ENCODE assay signal across 8 cellular contexts in the genomic region with DNA sequence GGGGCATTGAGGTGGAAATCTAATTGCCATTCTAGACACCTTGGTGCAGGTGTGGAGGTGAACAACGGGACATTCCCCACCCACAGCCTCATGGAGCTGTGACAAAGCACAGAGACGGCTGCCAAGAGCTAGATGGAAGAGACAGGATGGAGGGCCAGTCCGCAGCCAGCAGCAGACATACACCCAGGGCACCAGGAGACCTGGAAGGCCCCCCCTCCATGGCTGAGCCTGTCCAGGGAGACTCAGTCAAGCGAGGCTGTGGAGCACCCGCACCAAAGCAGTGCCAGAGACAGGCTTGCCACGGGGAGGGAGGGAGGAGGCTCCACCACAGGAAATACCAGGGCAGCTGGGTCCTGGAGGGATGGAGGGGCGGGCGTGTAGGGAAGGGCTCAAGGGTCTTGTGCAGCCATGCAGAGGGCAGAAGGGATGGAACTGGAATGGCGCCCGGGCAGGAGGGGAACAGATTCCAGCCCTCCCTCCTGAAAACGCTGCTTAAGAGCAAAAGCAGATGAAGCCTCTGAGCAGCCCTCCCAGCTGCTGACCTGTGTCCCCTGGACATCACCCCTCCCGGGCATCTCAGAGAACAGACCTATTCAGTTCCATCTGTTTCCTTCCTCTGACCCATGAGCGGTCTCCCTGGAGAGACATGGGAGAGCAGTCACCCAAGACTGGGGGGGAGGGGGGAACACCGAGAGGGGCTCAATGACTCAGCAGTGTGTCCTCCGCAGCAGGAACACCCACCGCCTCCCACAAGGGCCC. TPM values are rescaled to one million over a fixed set of nuclear protein-coding genes. Genes with fewer than 3 reads are reported as not detected.
A peak's percentile ranks its signal among the peaks of the same experiment; 100 is the strongest.
DNase-seq lines count a peak whose midpoint lies in the region; ATAC-seq and TF ChIP-seq lines count a peak whose summit lies in the region.

No MANE protein-coding gene starts in this region.

- CTCF ChIA-PET in CD4-positive, alpha-beta T cell (lab: Charles Lee): interaction anchor here (0.6 kb wide), 1 partner anchor 263 kb away, joined by 3 read pairs; no protein-coding TSS in a partner anchor

- H3K27ac Mint-ChIP-seq in CD4-positive, alpha-beta T cell: peak overlapping the region; percentile 64

- ATAC-seq in CD4-positive, alpha-beta T cell (ENCODE audit: poor library complexity): peak; percentile 41

- no peaks in the 10 kb centered on the region for H3K36me3 Mint-ChIP-seq in CD4-positive, alpha-beta T cell (ENCODE audit: low read depth)

- no peaks in the 10 kb centered on the region for H3K9me3 Mint-ChIP-seq in CD4-positive, alpha-beta T cell

- DNase-seq in CD4-positive, alpha-beta T cell: no peak
- DNase-seq in M059J (ENCODE audit: low read depth) (peak; percentile 67), astrocyte of the hippocampus (ENCODE audit: low read depth, low spot score) (peak; percentile 81), substantia nigra (lab: John Stamatoyannopoulos, UW) (peak in 18 of 49 donors; percentile 22 to 79 (median 32)), amniotic stem cell (lab: John Stamatoyannopoulos, UW) (no peak), GOT3 (lab: John Stamatoyannopoulos, UW) (no peak), SIG-M5 treated with dmso at 0.1 percent for 504 hours (lab: John Stamatoyannopoulos, UW; ENCODE audit: unreplicated experiment) (no peak)

- no peaks in the 10 kb centered on the region for H3K27me3 Mint-ChIP-seq in CD4-positive, alpha-beta T cell

- peak overlapping the region; percentile 11 for H3K4me3 Mint-ChIP-seq in CD4-positive, alpha-beta T cell

- H3K27me3 ChIP-seq in CD4-positive, alpha-beta T cell (ENCODE audit: control insufficient read depth, insufficient read depth, low read length): no peaks in the 10 kb centered on the region
- H3K27me3 ChIP-seq in layer of hippocampus (ENCODE audit: control insufficient read depth, insufficient read depth, low read length): no peaks in the 10 kb centered on the region

- no peaks in the 10 kb centered on the region for H3K9me3 ChIP-seq in CD4-positive, alpha-beta T cell (ENCODE audit: control insufficient read depth, low read length)

- peaks cover 46% of the 10 kb centered on the region for H3K4me1 Mint-ChIP-seq in CD4-positive, alpha-beta T cell (ENCODE audit: low read depth)

- no peak for TF ChIP-seq CTCF in CD4-positive, alpha-beta T cell (IDR thresholded peaks at IDR 0.05)

- intact Hi-C loops in CD4-positive, alpha-beta T cell (cut with DNase I, micrococcal nuclease): no loop called here

- no peak overlapping the region for H3K27ac ChIP-seq in CD4-positive, alpha-beta T cell (ENCODE audit: low read depth, low read length)
- peak overlapping the region; percentile 74 for H3K27ac ChIP-seq in layer of hippocampus (ENCODE audit: low read depth, low read length)
- peak overlapping the region; percentile 40 for H3K27ac ChIP-seq in substantia nigra (ENCODE audit: low read depth, low read length, poor library complexity, severe bottlenecking)

- POLR2A ChIA-PET in CD4-positive, alpha-beta T cell (lab: Charles Lee): no interaction called here

RNA-seq across cellular contexts. Expression of gene EPS15L1, which starts 14.4 kb away (rescaled TPM):
- 10 to 100 TPM; 24.6 to 26.5 TPM for total RNA-seq in CD4-positive, alpha-beta T cell
- 4.1 and 6.3 TPM in 2 replicates for total RNA-seq in M059J (2014; rRNA removed; shearing (Covaris generic))

RNA-seq across cellular contexts. Expression of gene CALR3, which starts 38.6 kb away (rescaled TPM):
- not detected for total RNA-seq in CD4-positive, alpha-beta T cell
- total RNA-seq in M059J (2014; rRNA removed; shearing (Covaris generic)): not detected in 2 replicates

RNA-seq across cellular contexts. Expression of gene C19orf44, which starts 38.8 kb away (rescaled TPM):
- 1 to 10 TPM in 1 of 2 experiments, under 1 TPM in 1; 0.78 to 1.0 TPM for total RNA-seq in CD4-positive, alpha-beta T cell
- total RNA-seq in M059J (2014; rRNA removed; shearing (Covaris generic)): 3.7 and 4.1 TPM in 2 replicates

Comparison
In these comparisons a context has a peak if more than half of its experiments do, and no peak if none do; other contexts are left out.
1. DNase-seq: peak in M059J (single experiment) and astrocyte of the hippocampus (single experiment); none in CD4-positive, alpha-beta T cell (0 of 10), amniotic stem cell (single experiment), GOT3 (single experiment) and SIG-M5 treated with dmso at 0.1 percent for 504 hours (single experiment).